23 cellular contexts compared by ENCODE assay signal in genomic region chr22:46241397-46242007, GRCh38. TPM values are rescaled to one million over a fixed set of nuclear protein-coding genes. Genes with fewer than 3 reads are reported as not detected.
DNase-seq lines count a peak whose midpoint lies in the region; ATAC-seq, FAIRE-seq and TF ChIP-seq lines count a peak whose summit lies in the region.
"Had no signal": no experiment of that assay in that cellular context is flagged by ENCODE, and none has a peak within 500 bp of the region (broad histone marks: within the 10 kb centered on the region; RNA-seq: fewer than 3 reads in every experiment).

No MANE protein-coding gene starts in this region.

- H3K9me3 ChIP-seq in DND-41 (ENCODE audit: insufficient read depth, low read length, severe bottlenecking), result peaks cover 18% of the 10 kb centered on the region
- no peaks in the 10 kb centered on the region for H3K9me3 ChIP-seq in SK-N-SH
- no peaks in the 10 kb centered on the region for H3K9me3 ChIP-seq in body of pancreas
- H3K9me3 ChIP-seq in pancreas, result no peaks in the 10 kb centered on the region

- H4K20me1 ChIP-seq in DND-41 (ENCODE audit: insufficient read depth, low read length) (no peaks in the 10 kb centered on the region), SK-N-SH (ENCODE audit: insufficient read depth) (no peaks in the 10 kb centered on the region)

- CTCF ChIA-PET in SK-N-SH (lab: Yijun Ruan, JAX), result interaction anchor here (0.5 to 3.9 kb wide), 9 partner anchors 8 to 650 kb away, joined by 3 to 15 read pairs (median 4); partner anchors contain the start of gene CDPF1

- H3K36me3 ChIP-seq in DND-41 (ENCODE audit: insufficient read depth, low read length), result peaks cover 57% of the 10 kb centered on the region
- H3K36me3 ChIP-seq in SK-N-SH (replicated peaks in 1 of 2; ENCODE audit: control insufficient read depth in 1 of 2, insufficient read depth in 2 of 2, low read length in 1 of 2), result peaks cover 0 to 22% of the 10 kb centered on the region in 2 experiments
- peaks cover 0 to 2% of the 10 kb centered on the region in 2 donors for H3K36me3 ChIP-seq in body of pancreas (replicated peaks in 1 of 2; ENCODE audit: insufficient read depth in 1 of 2, low read depth in 2 of 2)
- no peaks in the 10 kb centered on the region for H3K36me3 ChIP-seq in pancreas

- ATAC-seq in DND-41 (ENCODE audit: insufficient read depth, low read depth) (no peak), body of pancreas (no peak), pancreas (peak; percentile 64 to 90 (median 69))
- ATAC-seq: GM12878, HCT116 had no signal

- FAIRE-seq in pancreas (lab: Jason Lieb, UNC), result no peak
- FAIRE-seq: D721Med, G401.6, GM12878, GM18507, HTR-8/SVneo had no signal

- no peaks in the 10 kb centered on the region for H3K9me2 ChIP-seq in SK-N-SH

- peak; percentile 20; the same call in 1 of the 2 replicates for TF ChIP-seq RAD21 in SK-N-SH (IDR thresholded peaks at IDR 0.05; ENCODE audit: low read length)

- no peaks in the 10 kb centered on the region for H3K27me3 ChIP-seq in DND-41 (ENCODE audit: insufficient read depth, low read length, poor library complexity)
- H3K27me3 ChIP-seq in SK-N-SH (ENCODE audit: insufficient read depth), result no peaks in the 10 kb centered on the region
- H3K27me3 ChIP-seq in body of pancreas, result no peaks in the 10 kb centered on the region
- H3K27me3 ChIP-seq in pancreas, result no peaks in the 10 kb centered on the region

- H3K9ac ChIP-seq in DND-41 (ENCODE audit: low read depth, low read length) (peak overlapping the region; percentile 58), SK-N-SH (no peak overlapping the region)
- H3K9ac ChIP-seq: GM23248 had no signal

- 54% methylated on average over 5 of the region's 5 CpGs for WGBS in SK-N-SH (ENCODE audit: low lambda C conversion rate)
- WGBS in body of pancreas, 2 donors, result 33% methylated on average over 5 of the region's 5 CpGs
- WGBS in pancreas, 2 donors, result 26 to 33% methylated on average over 5 of the region's 5 CpGs

- POLR2A ChIA-PET in SK-N-SH (lab: Yijun Ruan, JAX), result interaction anchor here (0.6 to 2.0 kb wide), 7 partner anchors 9 to 234 kb away, joined by 3 to 9 read pairs (median 3); partner anchors contain the start of genes CDPF1 and TTC38

- intact Hi-C loops in body of pancreas (cut with DNase I), result loop anchor here (10.0 kb wide), 1 partner anchor 87 kb away; the partner anchor contains the start of gene PPARA
- intact Hi-C loops in pancreas (cut with DNase I), result loop anchor here in 1 of 3 donors (10.0 kb wide), 2 partner anchors 63 to 97 kb away; no protein-coding TSS in a partner anchor

- H3K4me1 ChIP-seq in DND-41 (ENCODE audit: insufficient read depth, low read length) (peaks cover 72% of the 10 kb centered on the region), SK-N-SH (ENCODE audit: control insufficient read depth in 1 of 2, insufficient read depth in 2 of 2, low read depth in 1 of 2, low read length in 1 of 2) (peaks cover 0 to 84% of the 10 kb centered on the region in 2 experiments; a peak in 2 of 4 replicates), body of pancreas (peaks cover 20% of the 10 kb centered on the region), pancreas (peaks cover 0 to 8% (median 0%) of the 10 kb centered on the region in 3 donors)

- H3K79me2 ChIP-seq in DND-41 (ENCODE audit: insufficient read depth, low read length), result peaks cover 8% of the 10 kb centered on the region
- H3K79me2 ChIP-seq in SK-N-SH (ENCODE audit: insufficient read depth), result peaks cover 1% of the 10 kb centered on the region; the same call in 1 of the 2 replicates

- 0 out of 2 replicates have a peak overlapping the region, but pooled peaks have one; percentile 3 for H2AFZ ChIP-seq in DND-41 (ENCODE audit: low read depth, low read length)
- no peak overlapping the region for H2AFZ ChIP-seq in SK-N-SH (ENCODE audit: low read depth)
- H2AFZ ChIP-seq: GM23248 had no signal

- H3F3A ChIP-seq in SK-N-SH (replicated peaks; ENCODE audit: insufficient read depth), result no peaks in the 10 kb centered on the region

- no peak overlapping the region; the same call in 1 of the 2 replicates for H3K4me2 ChIP-seq in DND-41 (ENCODE audit: insufficient read depth, low read length)
- H3K4me2 ChIP-seq in SK-N-SH, result no peak overlapping the region

- no peak for TF ChIP-seq POLR2A in body of pancreas (IDR thresholded peaks at IDR 0.05)

- TF ChIP-seq EP300 in SK-N-SH (IDR thresholded peaks at IDR 0.05; ENCODE audit: borderline replicate concordance in 1 of 2, low read depth in 1 of 2, low read length in 1 of 2), result peak in 1 of 2 experiments; percentile 93; a peak in 2 of 4 replicates

- H3K27ac ChIP-seq in DND-41 (ENCODE audit: low read length) (peak overlapping the region; percentile 94), SK-N-SH (ENCODE audit: low read depth in 2 of 2, low read length in 1 of 2) (peak overlapping the region in 1 of 2 experiments; percentile 99; a peak in 2 of 4 replicates), body of pancreas (peak overlapping the region in 3 of 4 donors; percentile 26 to 51 (median 43)), pancreas (peak overlapping the region in 2 of 4 donors; percentile 31 to 53)
- H3K27ac ChIP-seq: GM23248, HL-60 had no signal

- DNase-seq in DND-41 (no peak), SK-N-SH (peak; percentile 85), body of pancreas (peak in 2 of 4 donors; percentile 52 to 55), pancreas (peak in 1 of 6 donors; percentile 56), NCI-H2196 treated with DMSO at 0.1 percent for 48 hours (lab: John Stamatoyannopoulos, UW; ENCODE audit: unreplicated experiment) (no peak), NCI-H2196 (lab: John Stamatoyannopoulos, UW; ENCODE audit: unreplicated experiment) (no peak), NCI-H1048 (lab: John Stamatoyannopoulos, UW) (no peak)
- DNase-seq: ACHN; CD4-positive, alpha-beta memory T cell; DMS79; GM23248; NCI-H1436; NCI-H2029 treated with DMSO at 0.1 percent for 48 hours; NCI-H510A treated with DMSO at 0.1 percent for 48 hours; NCI-H82; SHP77 had no signal

- no peak overlapping the region for H3K4me3 ChIP-seq in DND-41 (ENCODE audit: low read depth in 1 of 2, low read length in 2 of 2)
- no peak overlapping the region for H3K4me3 ChIP-seq in SK-N-SH (ENCODE audit: low read depth in 2 of 2, low read length in 1 of 2)
- H3K4me3 ChIP-seq in body of pancreas, result no peak overlapping the region
- no peak overlapping the region for H3K4me3 ChIP-seq in pancreas
- H3K4me3 ChIP-seq: GM12878, GM23248 had no signal

- no peak for TF ChIP-seq CTCF in DND-41 (IDR thresholded peaks at IDR 0.05; ENCODE audit: borderline replicate concordance, extremely low read depth, low read length, poor library complexity, severe bottlenecking)
- TF ChIP-seq CTCF in SK-N-SH (IDR thresholded peaks at IDR 0.05), result no peak
- no peak for TF ChIP-seq CTCF in body of pancreas (IDR thresholded peaks at IDR 0.05)
- TF ChIP-seq CTCF in pancreas (IDR thresholded peaks at IDR 0.05), result no peak

TF ChIP-seq in SK-N-SH, 30 proteins besides CTCF, POLR2A, EP300 and RAD21 (continues in another document):
- TF ChIP-seq POLR2AphosphoS5 (IDR thresholded peaks at IDR 0.05; ENCODE audit: low read depth, low read length), result peak; percentile 36; the same call in 1 of the 2 replicates
- peak; percentile 63 for TF ChIP-seq CHD2 (IDR thresholded peaks at IDR 0.05; ENCODE audit: low read length, partially characterized antibody)
- TF ChIP-seq MXI1 (IDR thresholded peaks at IDR 0.05; ENCODE audit: low read depth, low read length), result peak; percentile 84; the same call in 1 of the 2 replicates
- TF ChIP-seq GATA2 (CRISPR knock-in tag; IDR thresholded peaks at IDR 0.05), result peak; percentile 97
- no peak for TF ChIP-seq USF1 (IDR thresholded peaks at IDR 0.05; ENCODE audit: borderline replicate concordance, low read depth)
- TF ChIP-seq RFX5 (IDR thresholded peaks at IDR 0.05; ENCODE audit: low read length), result no peak
- peak; percentile 93 for TF ChIP-seq RCOR1 (IDR thresholded peaks at IDR 0.05; ENCODE audit: low read length)
- peak; percentile 64 for TF ChIP-seq TCF12 (IDR thresholded peaks at IDR 0.05)
- TF ChIP-seq NRF1 (IDR thresholded peaks at IDR 0.05; ENCODE audit: low read depth, low read length), result no peak
- 0 out of 2 replicates have a peak, but pooled peaks have one; percentile 76 for TF ChIP-seq FOXJ3 (CRISPR knock-in tag; IDR thresholded peaks at IDR 0.05)

RNA-seq across cellular contexts. Expression of gene CDPF1, which starts 8.6 kb away (rescaled TPM):
- polyA plus RNA-seq in SK-N-SH (2012; rRNA removed) (25.3 and 29.0 TPM in 2 replicates), pancreas (10 to 100 TPM in 1 of 2 donors, 1 to 10 TPM in 1; 9.2 to 12.0 TPM)
- polyA plus RNA-seq in SK-N-SH (2012; cell fraction: cytosol; rRNA removed), result 14.3 and 15.7 TPM in 2 replicates
- polyA plus RNA-seq in SK-N-SH (2012; cell fraction: nucleus; rRNA removed), result 62.8 and 66.9 TPM in 2 replicates
- total RNA-seq in body of pancreas (10 to 100 TPM in 1 of 2 donors, 1 to 10 TPM in 1; 5.9 to 12.5 TPM), pancreas (1 to 10 TPM; 2.9 to 4.6 (median 3.9) TPM)

RNA-seq across cellular contexts. Expression of gene PKDREJ, which starts 21.6 kb away (rescaled TPM):
- polyA plus RNA-seq in SK-N-SH (2012; rRNA removed) (0.02 TPM in 1 of 2 replicates, not detected in the other), pancreas (under 1 TPM; 0.04 to 0.05 TPM)
- polyA plus RNA-seq in SK-N-SH (2012; cell fraction: cytosol; rRNA removed), result under 0.01 and 0.01 TPM in 2 replicates
- 0.01 TPM in 1 of 2 replicates, not detected in the other for polyA plus RNA-seq in SK-N-SH (2012; cell fraction: nucleus; rRNA removed)
- total RNA-seq in body of pancreas (under 1 TPM; under 0.01 to 0.33 TPM), pancreas (under 1 TPM in 1 of 6 donors, not detected in 5; 0.06 TPM)
- total RNA-seq: CD4-positive, alpha-beta memory T cell; GM12878; GM23248 had no signal
- polyA plus RNA-seq: CD4-positive, alpha-beta memory T cell had no signal

RNA-seq across cellular contexts. Expression of gene TTC38, which starts 26.3 kb away (rescaled TPM):
- polyA plus RNA-seq in SK-N-SH (2012; rRNA removed) (24.0 and 25.6 TPM in 2 replicates), pancreas (10 to 100 TPM; 28.2 to 32.8 TPM)
- 11.2 and 17.9 TPM in 2 replicates for polyA plus RNA-seq in SK-N-SH (2012; cell fraction: cytosol; rRNA removed)
- 46.5 and 49.2 TPM in 2 replicates for polyA plus RNA-seq in SK-N-SH (2012; cell fraction: nucleus; rRNA removed)
- total RNA-seq in body of pancreas (100 to 1,000 TPM in 1 of 2 donors, 10 to 100 TPM in 1; 38.4 to 113 TPM), pancreas (10 to 100 TPM; 18.6 to 28.1 (median 21.1) TPM)

RNA-seq across cellular contexts. Expression of gene GTSE1, which starts 55.2 kb away (rescaled TPM):
- polyA plus RNA-seq in SK-N-SH (2012; rRNA removed) (9.4 and 12.2 TPM in 2 replicates), pancreas (under 1 TPM; 0.16 to 0.23 TPM)
- polyA plus RNA-seq in SK-N-SH (2012; cell fraction: cytosol; rRNA removed), result 6.1 and 7.7 TPM in 2 replicates
- polyA plus RNA-seq in SK-N-SH (2012; cell fraction: nucleus; rRNA removed), result 28.1 and 31.7 TPM in 2 replicates
- total RNA-seq in body of pancreas (under 1 TPM in 1 of 2 donors, not detected in 1; 0.26 TPM), pancreas (under 1 TPM in 5 of 6 donors, not detected in 1; 0.12 to 0.75 (median 0.35) TPM)
- polyA plus RNA-seq: CD4-positive, alpha-beta memory T cell had no signal

Comparison
In these comparisons a context has a peak if more than half of its experiments do, and no peak if none do; other contexts are left out.
1. ATAC-seq: peak in pancreas (4 of 4); none in DND-41 (single experiment) and body of pancreas (single experiment).